In genomic region chr9:127122176-127123151, GRCh38 we compare ENCODE assay signal across 2 cellular contexts.
TF ChIP-seq lines count a peak whose summit lies in the region.

A gene with protein sequence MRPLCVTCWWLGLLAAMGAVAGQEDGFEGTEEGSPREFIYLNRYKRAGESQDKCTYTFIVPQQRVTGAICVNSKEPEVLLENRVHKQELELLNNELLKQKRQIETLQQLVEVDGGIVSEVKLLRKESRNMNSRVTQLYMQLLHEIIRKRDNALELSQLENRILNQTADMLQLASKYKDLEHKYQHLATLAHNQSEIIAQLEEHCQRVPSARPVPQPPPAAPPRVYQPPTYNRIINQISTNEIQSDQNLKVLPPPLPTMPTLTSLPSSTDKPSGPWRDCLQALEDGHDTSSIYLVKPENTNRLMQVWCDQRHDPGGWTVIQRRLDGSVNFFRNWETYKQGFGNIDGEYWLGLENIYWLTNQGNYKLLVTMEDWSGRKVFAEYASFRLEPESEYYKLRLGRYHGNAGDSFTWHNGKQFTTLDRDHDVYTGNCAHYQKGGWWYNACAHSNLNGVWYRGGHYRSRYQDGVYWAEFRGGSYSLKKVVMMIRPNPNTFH (minus strand): TSS chr9:127122635. CDS start chr9:127108731, 13,904 bp downstream.

TF ChIP-seq in HEK293, 187 proteins besides CTCF, POLR2A, EP300 and RAD21 (continued from another document and continues in another):
- TF ChIP-seq ZNF146 (tag by site-specific recombination; IDR thresholded peaks at IDR 0.05) (no peak), ZNF626 (tag by site-specific recombination; IDR thresholded peaks at IDR 0.05) (no peak), ZEB2 (tag by site-specific recombination; IDR thresholded peaks at IDR 0.05) (no peak), ZSCAN30 (tag by site-specific recombination; IDR thresholded peaks at IDR 0.05) (no peak), ZNF544 (tag by site-specific recombination; IDR thresholded peaks at IDR 0.05) (no peak), REPIN1 (tag by site-specific recombination; IDR thresholded peaks at IDR 0.05; ENCODE audit: low read depth) (no peak), ZNF157 (tag by site-specific recombination; IDR thresholded peaks at IDR 0.05) (no peak), ZNF621 (tag by site-specific recombination; IDR thresholded peaks at IDR 0.05) (no peak), MZF1 (tag by site-specific recombination; IDR thresholded peaks at IDR 0.05; ENCODE audit: borderline replicate concordance) (no peak), ZNF473 (tag by site-specific recombination; IDR thresholded peaks at IDR 0.05) (no peak), ZBTB1 (tag by site-specific recombination; IDR thresholded peaks at IDR 0.05) (no peak), TRIM28 (IDR thresholded peaks at IDR 0.05; ENCODE audit: borderline replicate concordance, low read length) (no peak), ZBTB17 (tag by site-specific recombination; IDR thresholded peaks at IDR 0.05) (peak; percentile 41; the same call in 1 of the 2 replicates), ZNF837 (tag by site-specific recombination; IDR thresholded peaks at IDR 0.05) (no peak), ZNF658 (tag by site-specific recombination; IDR thresholded peaks at IDR 0.05) (no peak), ZNF433 (tag by site-specific recombination; IDR thresholded peaks at IDR 0.05; ENCODE audit: low read depth) (no peak), ZNF776 (tag by site-specific recombination; IDR thresholded peaks at IDR 0.05; ENCODE audit: borderline replicate concordance) (no peak), TCF7L2 (IDR thresholded peaks at IDR 0.05; ENCODE audit: borderline replicate concordance, low read depth, low read length) (no peak), ZNF585B (tag by site-specific recombination; IDR thresholded peaks at IDR 0.05) (no peak), ZNF324 (tag by site-specific recombination; IDR thresholded peaks at IDR 0.05) (no peak), ZNF132 (tag by site-specific recombination; IDR thresholded peaks at IDR 0.05; ENCODE audit: borderline replicate concordance) (no peak), ZFP41 (tag by site-specific recombination; IDR thresholded peaks at IDR 0.05; ENCODE audit: borderline replicate concordance) (no peak), ZNF26 (tag by site-specific recombination; IDR thresholded peaks at IDR 0.05) (no peak), ZNF830 (tag by site-specific recombination; IDR thresholded peaks at IDR 0.05; ENCODE audit: low read depth) (no peak), ZNF350 (tag by site-specific recombination; IDR thresholded peaks at IDR 0.05) (no peak)
- TF ChIP-seq, protein P1, sequence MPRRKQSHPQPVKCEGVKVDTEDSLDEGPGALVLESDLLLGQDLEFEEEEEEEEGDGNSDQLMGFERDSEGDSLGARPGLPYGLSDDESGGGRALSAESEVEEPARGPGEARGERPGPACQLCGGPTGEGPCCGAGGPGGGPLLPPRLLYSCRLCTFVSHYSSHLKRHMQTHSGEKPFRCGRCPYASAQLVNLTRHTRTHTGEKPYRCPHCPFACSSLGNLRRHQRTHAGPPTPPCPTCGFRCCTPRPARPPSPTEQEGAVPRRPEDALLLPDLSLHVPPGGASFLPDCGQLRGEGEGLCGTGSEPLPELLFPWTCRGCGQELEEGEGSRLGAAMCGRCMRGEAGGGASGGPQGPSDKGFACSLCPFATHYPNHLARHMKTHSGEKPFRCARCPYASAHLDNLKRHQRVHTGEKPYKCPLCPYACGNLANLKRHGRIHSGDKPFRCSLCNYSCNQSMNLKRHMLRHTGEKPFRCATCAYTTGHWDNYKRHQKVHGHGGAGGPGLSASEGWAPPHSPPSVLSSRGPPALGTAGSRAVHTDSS (tag by site-specific recombination; IDR thresholded peaks at IDR 0.05) = no peak
- TF ChIP-seq, protein P2, sequence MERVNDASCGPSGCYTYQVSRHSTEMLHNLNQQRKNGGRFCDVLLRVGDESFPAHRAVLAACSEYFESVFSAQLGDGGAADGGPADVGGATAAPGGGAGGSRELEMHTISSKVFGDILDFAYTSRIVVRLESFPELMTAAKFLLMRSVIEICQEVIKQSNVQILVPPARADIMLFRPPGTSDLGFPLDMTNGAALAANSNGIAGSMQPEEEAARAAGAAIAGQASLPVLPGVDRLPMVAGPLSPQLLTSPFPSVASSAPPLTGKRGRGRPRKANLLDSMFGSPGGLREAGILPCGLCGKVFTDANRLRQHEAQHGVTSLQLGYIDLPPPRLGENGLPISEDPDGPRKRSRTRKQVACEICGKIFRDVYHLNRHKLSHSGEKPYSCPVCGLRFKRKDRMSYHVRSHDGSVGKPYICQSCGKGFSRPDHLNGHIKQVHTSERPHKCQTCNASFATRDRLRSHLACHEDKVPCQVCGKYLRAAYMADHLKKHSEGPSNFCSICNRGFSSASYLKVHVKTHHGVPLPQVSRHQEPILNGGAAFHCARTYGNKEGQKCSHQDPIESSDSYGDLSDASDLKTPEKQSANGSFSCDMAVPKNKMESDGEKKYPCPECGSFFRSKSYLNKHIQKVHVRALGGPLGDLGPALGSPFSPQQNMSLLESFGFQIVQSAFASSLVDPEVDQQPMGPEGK (tag by site-specific recombination; IDR thresholded peaks at IDR 0.05) = peak; percentile 84
- TF ChIP-seq, protein P3, sequence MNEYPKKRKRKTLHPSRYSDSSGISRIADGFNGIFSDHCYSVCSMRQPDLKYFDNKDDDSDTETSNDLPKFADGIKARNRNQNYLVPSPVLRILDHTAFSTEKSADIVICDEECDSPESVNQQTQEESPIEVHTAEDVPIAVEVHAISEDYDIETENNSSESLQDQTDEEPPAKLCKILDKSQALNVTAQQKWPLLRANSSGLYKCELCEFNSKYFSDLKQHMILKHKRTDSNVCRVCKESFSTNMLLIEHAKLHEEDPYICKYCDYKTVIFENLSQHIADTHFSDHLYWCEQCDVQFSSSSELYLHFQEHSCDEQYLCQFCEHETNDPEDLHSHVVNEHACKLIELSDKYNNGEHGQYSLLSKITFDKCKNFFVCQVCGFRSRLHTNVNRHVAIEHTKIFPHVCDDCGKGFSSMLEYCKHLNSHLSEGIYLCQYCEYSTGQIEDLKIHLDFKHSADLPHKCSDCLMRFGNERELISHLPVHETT (tag by site-specific recombination; IDR thresholded peaks at IDR 0.05) = no peak

TF ChIP-seq in HepG2, 621 proteins besides CTCF, POLR2A, EP300 and RAD21 (continued from another document and continues in another):
- TF ChIP-seq TBX2 (CRISPR knock-in tag; IDR thresholded peaks at IDR 0.05; ENCODE audit: borderline replicate concordance) = peak; percentile 20; the same call in 1 of the 2 replicates
- TF ChIP-seq ZNF782 (CRISPR knock-in tag; IDR thresholded peaks at IDR 0.05; ENCODE audit: borderline replicate concordance) = 0 out of 2 replicates have a peak, but pooled peaks have one; percentile 24
- TF ChIP-seq, protein P4, sequence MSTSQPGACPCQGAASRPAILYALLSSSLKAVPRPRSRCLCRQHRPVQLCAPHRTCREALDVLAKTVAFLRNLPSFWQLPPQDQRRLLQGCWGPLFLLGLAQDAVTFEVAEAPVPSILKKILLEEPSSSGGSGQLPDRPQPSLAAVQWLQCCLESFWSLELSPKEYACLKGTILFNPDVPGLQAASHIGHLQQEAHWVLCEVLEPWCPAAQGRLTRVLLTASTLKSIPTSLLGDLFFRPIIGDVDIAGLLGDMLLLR (CRISPR knock-in tag; IDR thresholded peaks at IDR 0.05) = no peak
- TF ChIP-seq, protein P5, sequence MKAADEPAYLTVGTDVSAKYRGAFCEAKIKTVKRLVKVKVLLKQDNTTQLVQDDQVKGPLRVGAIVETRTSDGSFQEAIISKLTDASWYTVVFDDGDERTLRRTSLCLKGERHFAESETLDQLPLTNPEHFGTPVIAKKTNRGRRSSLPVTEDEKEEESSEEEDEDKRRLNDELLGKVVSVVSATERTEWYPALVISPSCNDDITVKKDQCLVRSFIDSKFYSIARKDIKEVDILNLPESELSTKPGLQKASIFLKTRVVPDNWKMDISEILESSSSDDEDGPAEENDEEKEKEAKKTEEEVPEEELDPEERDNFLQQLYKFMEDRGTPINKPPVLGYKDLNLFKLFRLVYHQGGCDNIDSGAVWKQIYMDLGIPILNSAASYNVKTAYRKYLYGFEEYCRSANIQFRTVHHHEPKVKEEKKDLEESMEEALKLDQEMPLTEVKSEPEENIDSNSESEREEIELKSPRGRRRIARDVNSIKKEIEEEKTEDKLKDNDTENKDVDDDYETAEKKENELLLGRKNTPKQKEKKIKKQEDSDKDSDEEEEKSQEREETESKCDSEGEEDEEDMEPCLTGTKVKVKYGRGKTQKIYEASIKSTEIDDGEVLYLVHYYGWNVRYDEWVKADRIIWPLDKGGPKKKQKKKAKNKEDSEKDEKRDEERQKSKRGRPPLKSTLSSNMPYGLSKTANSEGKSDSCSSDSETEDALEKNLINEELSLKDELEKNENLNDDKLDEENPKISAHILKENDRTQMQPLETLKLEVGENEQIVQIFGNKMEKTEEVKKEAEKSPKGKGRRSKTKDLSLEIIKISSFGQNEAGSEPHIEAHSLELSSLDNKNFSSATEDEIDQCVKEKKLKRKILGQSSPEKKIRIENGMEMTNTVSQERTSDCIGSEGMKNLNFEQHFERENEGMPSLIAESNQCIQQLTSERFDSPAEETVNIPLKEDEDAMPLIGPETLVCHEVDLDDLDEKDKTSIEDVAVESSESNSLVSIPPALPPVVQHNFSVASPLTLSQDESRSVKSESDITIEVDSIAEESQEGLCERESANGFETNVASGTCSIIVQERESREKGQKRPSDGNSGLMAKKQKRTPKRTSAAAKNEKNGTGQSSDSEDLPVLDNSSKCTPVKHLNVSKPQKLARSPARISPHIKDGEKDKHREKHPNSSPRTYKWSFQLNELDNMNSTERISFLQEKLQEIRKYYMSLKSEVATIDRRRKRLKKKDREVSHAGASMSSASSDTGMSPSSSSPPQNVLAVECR (CRISPR knock-in tag; IDR thresholded peaks at IDR 0.05; ENCODE audit: borderline replicate concordance) = peak; percentile 49; the same call in 1 of the 2 replicates
- no peak for TF ChIP-seq ZNF747 (CRISPR knock-in tag; IDR thresholded peaks at IDR 0.05; ENCODE audit: borderline replicate concordance)
- peak; percentile 39; the same call in 1 of the 2 replicates for TF ChIP-seq SAP130 (CRISPR knock-in tag; IDR thresholded peaks at IDR 0.05; ENCODE audit: low read depth)
- no peak for TF ChIP-seq ZNF766 (CRISPR knock-in tag; IDR thresholded peaks at IDR 0.05; ENCODE audit: borderline replicate concordance)
- TF ChIP-seq KDM1A (CRISPR knock-in tag; IDR thresholded peaks at IDR 0.05) = no peak
- TF ChIP-seq KDM2A (CRISPR knock-in tag; IDR thresholded peaks at IDR 0.05; ENCODE audit: borderline replicate concordance, low read depth) = peak; percentile 37; the same call in 1 of the 2 replicates
- no peak for TF ChIP-seq MAFG (CRISPR knock-in tag; IDR thresholded peaks at IDR 0.05)
- TF ChIP-seq GMEB1 (CRISPR knock-in tag; IDR thresholded peaks at IDR 0.05; ENCODE audit: borderline replicate concordance) = no peak
- TF ChIP-seq, protein P6, sequence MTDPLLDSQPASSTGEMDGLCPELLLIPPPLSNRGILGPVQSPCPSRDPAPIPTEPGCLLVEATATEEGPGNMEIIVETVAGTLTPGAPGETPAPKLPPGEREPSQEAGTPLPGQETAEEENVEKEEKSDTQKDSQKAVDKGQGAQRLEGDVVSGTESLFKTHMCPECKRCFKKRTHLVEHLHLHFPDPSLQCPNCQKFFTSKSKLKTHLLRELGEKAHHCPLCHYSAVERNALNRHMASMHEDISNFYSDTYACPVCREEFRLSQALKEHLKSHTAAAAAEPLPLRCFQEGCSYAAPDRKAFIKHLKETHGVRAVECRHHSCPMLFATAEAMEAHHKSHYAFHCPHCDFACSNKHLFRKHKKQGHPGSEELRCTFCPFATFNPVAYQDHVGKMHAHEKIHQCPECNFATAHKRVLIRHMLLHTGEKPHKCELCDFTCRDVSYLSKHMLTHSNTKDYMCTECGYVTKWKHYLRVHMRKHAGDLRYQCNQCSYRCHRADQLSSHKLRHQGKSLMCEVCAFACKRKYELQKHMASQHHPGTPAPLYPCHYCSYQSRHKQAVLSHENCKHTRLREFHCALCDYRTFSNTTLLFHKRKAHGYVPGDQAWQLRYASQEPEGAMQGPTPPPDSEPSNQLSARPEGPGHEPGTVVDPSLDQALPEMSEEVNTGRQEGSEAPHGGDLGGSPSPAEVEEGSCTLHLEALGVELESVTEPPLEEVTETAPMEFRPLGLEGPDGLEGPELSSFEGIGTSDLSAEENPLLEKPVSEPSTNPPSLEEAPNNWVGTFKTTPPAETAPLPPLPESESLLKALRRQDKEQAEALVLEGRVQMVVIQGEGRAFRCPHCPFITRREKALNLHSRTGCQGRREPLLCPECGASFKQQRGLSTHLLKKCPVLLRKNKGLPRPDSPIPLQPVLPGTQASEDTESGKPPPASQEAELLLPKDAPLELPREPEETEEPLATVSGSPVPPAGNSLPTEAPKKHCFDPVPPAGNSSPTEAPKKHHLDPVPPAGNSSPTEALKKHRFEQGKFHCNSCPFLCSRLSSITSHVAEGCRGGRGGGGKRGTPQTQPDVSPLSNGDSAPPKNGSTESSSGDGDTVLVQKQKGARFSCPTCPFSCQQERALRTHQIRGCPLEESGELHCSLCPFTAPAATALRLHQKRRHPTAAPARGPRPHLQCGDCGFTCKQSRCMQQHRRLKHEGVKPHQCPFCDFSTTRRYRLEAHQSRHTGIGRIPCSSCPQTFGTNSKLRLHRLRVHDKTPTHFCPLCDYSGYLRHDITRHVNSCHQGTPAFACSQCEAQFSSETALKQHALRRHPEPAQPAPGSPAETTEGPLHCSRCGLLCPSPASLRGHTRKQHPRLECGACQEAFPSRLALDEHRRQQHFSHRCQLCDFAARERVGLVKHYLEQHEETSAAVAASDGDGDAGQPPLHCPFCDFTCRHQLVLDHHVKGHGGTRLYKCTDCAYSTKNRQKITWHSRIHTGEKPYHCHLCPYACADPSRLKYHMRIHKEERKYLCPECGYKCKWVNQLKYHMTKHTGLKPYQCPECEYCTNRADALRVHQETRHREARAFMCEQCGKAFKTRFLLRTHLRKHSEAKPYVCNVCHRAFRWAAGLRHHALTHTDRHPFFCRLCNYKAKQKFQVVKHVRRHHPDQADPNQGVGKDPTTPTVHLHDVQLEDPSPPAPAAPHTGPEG (CRISPR knock-in tag; IDR thresholded peaks at IDR 0.05) = no peak
- no peak for TF ChIP-seq NR1H2 (CRISPR knock-in tag; IDR thresholded peaks at IDR 0.05; ENCODE audit: borderline replicate concordance, low read depth)
- TF ChIP-seq, protein P7, sequence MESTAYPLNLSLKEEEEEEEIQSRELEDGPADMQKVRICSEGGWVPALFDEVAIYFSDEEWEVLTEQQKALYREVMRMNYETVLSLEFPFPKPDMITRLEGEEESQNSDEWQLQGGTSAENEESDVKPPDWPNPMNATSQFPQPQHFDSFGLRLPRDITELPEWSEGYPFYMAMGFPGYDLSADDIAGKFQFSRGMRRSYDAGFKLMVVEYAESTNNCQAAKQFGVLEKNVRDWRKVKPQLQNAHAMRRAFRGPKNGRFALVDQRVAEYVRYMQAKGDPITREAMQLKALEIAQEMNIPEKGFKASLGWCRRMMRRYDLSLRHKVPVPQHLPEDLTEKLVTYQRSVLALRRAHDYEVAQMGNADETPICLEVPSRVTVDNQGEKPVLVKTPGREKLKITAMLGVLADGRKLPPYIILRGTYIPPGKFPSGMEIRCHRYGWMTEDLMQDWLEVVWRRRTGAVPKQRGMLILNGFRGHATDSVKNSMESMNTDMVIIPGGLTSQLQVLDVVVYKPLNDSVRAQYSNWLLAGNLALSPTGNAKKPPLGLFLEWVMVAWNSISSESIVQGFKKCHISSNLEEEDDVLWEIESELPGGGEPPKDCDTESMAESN (CRISPR knock-in tag; conservative IDR thresholded peaks at IDR 0.05) = peak; percentile 46; the same call in 1 of the 2 replicates
- no peak for TF ChIP-seq KLF9 (CRISPR knock-in tag; IDR thresholded peaks at IDR 0.05; ENCODE audit: low read depth)
- TF ChIP-seq DMAP1 (CRISPR knock-in tag; IDR thresholded peaks at IDR 0.05) = peak; percentile 31; the same call in 1 of the 2 replicates
